In the genomic region with DNA sequence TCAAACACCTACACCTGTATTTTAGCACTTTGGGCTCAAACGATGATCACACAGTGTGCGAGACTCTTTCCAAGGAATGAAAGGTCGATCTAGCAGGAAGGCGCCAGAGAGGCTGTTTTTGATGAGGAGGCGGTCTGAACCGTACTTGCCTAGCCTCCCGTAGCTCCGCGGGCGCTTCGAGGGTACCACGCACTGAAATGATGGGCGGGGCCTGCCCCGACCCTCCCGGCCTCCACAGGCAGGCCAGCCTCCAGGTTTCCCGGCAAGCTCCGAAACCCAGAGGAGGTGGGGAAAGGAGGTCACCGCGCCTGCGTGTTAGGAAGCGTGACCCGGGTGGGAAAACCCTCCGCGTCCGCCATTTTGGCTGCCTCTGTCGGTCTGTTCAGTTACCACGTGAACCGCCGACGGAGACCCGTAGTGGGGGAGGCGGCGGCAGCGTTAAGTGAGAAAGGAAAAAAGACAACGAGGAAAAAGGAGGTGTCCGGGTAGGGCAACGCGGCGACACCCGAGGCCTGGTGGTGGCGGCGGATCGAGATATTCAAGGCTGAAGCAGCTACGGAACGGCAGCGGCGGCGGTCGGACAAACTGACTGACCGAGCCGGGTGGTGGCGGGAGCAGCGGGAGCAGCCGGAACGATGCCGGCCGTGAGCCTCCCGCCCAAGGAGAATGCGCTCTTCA, we compare ENCODE assay signal across 1 cellular context.
TF ChIP-seq lines count a peak whose summit lies in the region.

TSS of gene NAA15 (plus strand) at position 363 of the 678 bp plus-strand sequence. CDS start at position 636, 273 bp downstream.

TF ChIP-seq in GM23338, 12 proteins besides CTCF, POLR2A, EP300 and RAD21 (continued from another document):
- TF ChIP-seq, protein P1, sequence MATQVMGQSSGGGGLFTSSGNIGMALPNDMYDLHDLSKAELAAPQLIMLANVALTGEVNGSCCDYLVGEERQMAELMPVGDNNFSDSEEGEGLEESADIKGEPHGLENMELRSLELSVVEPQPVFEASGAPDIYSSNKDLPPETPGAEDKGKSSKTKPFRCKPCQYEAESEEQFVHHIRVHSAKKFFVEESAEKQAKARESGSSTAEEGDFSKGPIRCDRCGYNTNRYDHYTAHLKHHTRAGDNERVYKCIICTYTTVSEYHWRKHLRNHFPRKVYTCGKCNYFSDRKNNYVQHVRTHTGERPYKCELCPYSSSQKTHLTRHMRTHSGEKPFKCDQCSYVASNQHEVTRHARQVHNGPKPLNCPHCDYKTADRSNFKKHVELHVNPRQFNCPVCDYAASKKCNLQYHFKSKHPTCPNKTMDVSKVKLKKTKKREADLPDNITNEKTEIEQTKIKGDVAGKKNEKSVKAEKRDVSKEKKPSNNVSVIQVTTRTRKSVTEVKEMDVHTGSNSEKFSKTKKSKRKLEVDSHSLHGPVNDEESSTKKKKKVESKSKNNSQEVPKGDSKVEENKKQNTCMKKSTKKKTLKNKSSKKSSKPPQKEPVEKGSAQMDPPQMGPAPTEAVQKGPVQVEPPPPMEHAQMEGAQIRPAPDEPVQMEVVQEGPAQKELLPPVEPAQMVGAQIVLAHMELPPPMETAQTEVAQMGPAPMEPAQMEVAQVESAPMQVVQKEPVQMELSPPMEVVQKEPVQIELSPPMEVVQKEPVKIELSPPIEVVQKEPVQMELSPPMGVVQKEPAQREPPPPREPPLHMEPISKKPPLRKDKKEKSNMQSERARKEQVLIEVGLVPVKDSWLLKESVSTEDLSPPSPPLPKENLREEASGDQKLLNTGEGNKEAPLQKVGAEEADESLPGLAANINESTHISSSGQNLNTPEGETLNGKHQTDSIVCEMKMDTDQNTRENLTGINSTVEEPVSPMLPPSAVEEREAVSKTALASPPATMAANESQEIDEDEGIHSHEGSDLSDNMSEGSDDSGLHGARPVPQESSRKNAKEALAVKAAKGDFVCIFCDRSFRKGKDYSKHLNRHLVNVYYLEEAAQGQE (IDR thresholded peaks at IDR 0.05; ENCODE audit: unreplicated experiment) = no peak
- TF ChIP-seq JUNB (IDR thresholded peaks at IDR 0.05; ENCODE audit: unreplicated experiment) (no peak), ZNF114 (CRISPR knock-in tag; IDR thresholded peaks at IDR 0.05) (no peak), ZNF462 (CRISPR knock-in tag; IDR thresholded peaks at IDR 0.05) (no peak), EZH2phosphoT487 (IDR thresholded peaks at IDR 0.05; ENCODE audit: unreplicated experiment) (no peak), ZNF331 (CRISPR knock-in tag; IDR thresholded peaks at IDR 0.05; ENCODE audit: low read depth) (no peak), CREB1 (CRISPR knock-in tag; IDR thresholded peaks at IDR 0.05; ENCODE audit: low read depth) (no peak), STAT1 (IDR thresholded peaks at IDR 0.05; ENCODE audit: unreplicated experiment) (no peak), POLR2AphosphoS5 (IDR thresholded peaks at IDR 0.05; ENCODE audit: low read depth) (peak; percentile 93)
- TF ChIP-seq, protein P2, sequence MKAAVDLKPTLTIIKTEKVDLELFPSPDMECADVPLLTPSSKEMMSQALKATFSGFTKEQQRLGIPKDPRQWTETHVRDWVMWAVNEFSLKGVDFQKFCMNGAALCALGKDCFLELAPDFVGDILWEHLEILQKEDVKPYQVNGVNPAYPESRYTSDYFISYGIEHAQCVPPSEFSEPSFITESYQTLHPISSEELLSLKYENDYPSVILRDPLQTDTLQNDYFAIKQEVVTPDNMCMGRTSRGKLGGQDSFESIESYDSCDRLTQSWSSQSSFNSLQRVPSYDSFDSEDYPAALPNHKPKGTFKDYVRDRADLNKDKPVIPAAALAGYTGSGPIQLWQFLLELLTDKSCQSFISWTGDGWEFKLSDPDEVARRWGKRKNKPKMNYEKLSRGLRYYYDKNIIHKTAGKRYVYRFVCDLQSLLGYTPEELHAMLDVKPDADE (IDR thresholded peaks at IDR 0.05) = peak; percentile 63; the same call in 1 of the 2 replicates
